Comparison of ENCODE assay signal across 32 cellular contexts in genomic region chr3:162183440-162183839, GRCh38.
DNase-seq lines count a peak whose midpoint lies in the region; ATAC-seq, FAIRE-seq and TF ChIP-seq lines count a peak whose summit lies in the region.
"Had no signal": no experiment of that assay in that cellular context is flagged by ENCODE, and none has a peak within 500 bp of the region (broad histone marks: within the 10 kb centered on the region; RNA-seq: fewer than 3 reads in every experiment).

No MANE protein-coding gene starts in this region.

- BruUV-seq in HepG2 (replicated peaks; lab: Mats Ljungman, UMichigan) (no TSS peak), IMR-90 (replicated peaks; lab: Mats Ljungman, UMichigan) (no TSS peak)

- H3K4me3 ChIP-seq in HepG2 (replicated peaks in 1 of 3; ENCODE audit: insufficient read depth in 1 of 3, low read depth in 2 of 3, low read length in 3 of 3) (no peak overlapping the region), right lobe of liver (no peak overlapping the region), IMR-90 (ENCODE audit: insufficient read depth, low read depth, low read length) (no peak overlapping the region), H1 (ENCODE audit: extremely low read depth in 1 of 4, insufficient read depth in 2 of 4, low read depth in 3 of 4, low read length in 4 of 4) (no peak overlapping the region)
- H3K4me3 ChIP-seq: A549; BLaER1; BLaER1 treated with 17β-estradiol and CSF1 and Interleukin-3, amounts not matched to agents 10 nM and 100 nM had no signal

- H3K9ac ChIP-seq in HepG2 (ENCODE audit: insufficient read depth, low read depth, low read length) = no peak overlapping the region
- no peak overlapping the region for H3K9ac ChIP-seq in IMR-90 (ENCODE audit: low read depth, low read length)
- H3K9ac ChIP-seq in H1 (replicated peaks in 1 of 4; ENCODE audit: extremely low read depth in 1 of 4, low read depth in 3 of 4, low read length in 3 of 4) = no peak overlapping the region
- H3K9ac ChIP-seq: BLaER1; BLaER1 treated with 17β-estradiol and CSF1 and Interleukin-3, amounts not matched to agents 10 nM and 100 nM had no signal

- TF ChIP-seq POLR2A in HepG2 (IDR thresholded peaks at IDR 0.05; ENCODE audit: insufficient read depth in 1 of 2, low read depth in 2 of 2, low read length in 2 of 2) = no peak
- no peak for TF ChIP-seq POLR2A in right lobe of liver (IDR thresholded peaks at IDR 0.05)
- TF ChIP-seq POLR2A in IMR-90 (IDR thresholded peaks at IDR 0.05; ENCODE audit: low read depth, low read length) = no peak
- TF ChIP-seq POLR2A in H1 (IDR thresholded peaks at IDR 0.05; ENCODE audit: control extremely low read depth in 1 of 2, low read depth in 2 of 2, low read length in 2 of 2) = no peak

- no peak overlapping the region for H4K5ac ChIP-seq in IMR-90 (ENCODE audit: low read depth, low read length)
- no peak overlapping the region for H4K5ac ChIP-seq in H1 (ENCODE audit: insufficient read length, low read depth, low read length)

- no peak overlapping the region for H2BK12ac ChIP-seq in H1 (ENCODE audit: low read depth, low read length)

- DNase-seq in HepG2 (ENCODE audit: low spot score) (no peak), right lobe of liver (no peak), IMR-90 (no peak), H1 (ENCODE audit: low read depth in 1 of 2, low spot score in 2 of 2) (no peak), inferior parietal cortex (ENCODE audit: extremely low spot score) (no peak)
- DNase-seq: 8988T; ACHN; AML-193; BE2C; C1 segment of cervical spinal cord; Caco-2; Calu3; CD4-positive, alpha-beta memory T cell; CD4-positive, alpha-beta T cell; CD4-positive, CD25-positive, alpha-beta regulatory T cell; CD8-positive, alpha-beta memory T cell; CD8-positive, alpha-beta T cell; COR-L47; DMS 273 treated with DMSO at 0.1 percent for 48 hours; DMS153; DMS53; DMS79; DMS79 treated with DMSO at 0.1 percent for 48 hours; DND-41; EL had no signal

- H4K20me1 ChIP-seq in HepG2 (ENCODE audit: insufficient read depth, low read length) = no peaks in the 10 kb centered on the region
- H4K20me1 ChIP-seq in IMR-90 (ENCODE audit: insufficient read depth, low read length) = no peaks in the 10 kb centered on the region
- H4K20me1 ChIP-seq in H1 (replicated peaks in 1 of 2; ENCODE audit: control insufficient read depth in 1 of 2, insufficient read depth in 2 of 2, low read length in 2 of 2) = no peaks in the 10 kb centered on the region
- H4K20me1 ChIP-seq: BLaER1; BLaER1 treated with 17β-estradiol and CSF1 and Interleukin-3, amounts not matched to agents 10 nM and 100 nM had no signal

- TF ChIP-seq EP300 in HepG2 (IDR thresholded peaks at IDR 0.05; ENCODE audit: low read depth in 2 of 2, low read length in 2 of 2) (no peak), HepG2 (CRISPR knock-in tag; IDR thresholded peaks at IDR 0.05; ENCODE audit: borderline replicate concordance) (no peak), H1 (IDR thresholded peaks at IDR 0.05; ENCODE audit: borderline replicate concordance in 1 of 2, low read depth in 2 of 2, low read length in 2 of 2) (no peak)

- H2AK5ac ChIP-seq in IMR-90 (ENCODE audit: low read depth, low read length) = no peak overlapping the region
- H2AK5ac ChIP-seq in H1 (ENCODE audit: low read depth, low read length) = no peak overlapping the region

- intact Hi-C loops in HepG2 (cut with micrococcal nuclease; ENCODE audit: unreplicated experiment) (no loop called here), right lobe of liver (cut with DNase I) (no loop called here), IMR-90 (cut with micrococcal nuclease) (no loop called here)

- H3K79me1 ChIP-seq in IMR-90 (ENCODE audit: low read depth in 1 of 2, low read length in 2 of 2) (no peaks in the 10 kb centered on the region), H1 (ENCODE audit: low read depth, low read length) (no peaks in the 10 kb centered on the region)

- H3K4ac ChIP-seq in IMR-90 (ENCODE audit: low read depth, low read length) = no peak overlapping the region
- H3K4ac ChIP-seq in H1 (replicated peaks; ENCODE audit: insufficient read length, low read depth, low read length) = no peak overlapping the region

- H3K9me1 ChIP-seq in IMR-90 (ENCODE audit: insufficient read depth, low read length) = no peaks in the 10 kb centered on the region

- H3K56ac ChIP-seq in IMR-90 (ENCODE audit: extremely low read depth, insufficient read depth, low read length) (no peak overlapping the region), H1 (replicated peaks; ENCODE audit: insufficient read length, low read depth, low read length) (no peak overlapping the region)

- H2AFZ ChIP-seq in HepG2 (ENCODE audit: low read length) (no peak overlapping the region), IMR-90 (replicated peaks; ENCODE audit: low read length, poor library complexity) (no peak overlapping the region), H1 (ENCODE audit: low read length) (no peak overlapping the region)

- TF ChIP-seq CTCF in HepG2 (CRISPR knock-in tag; IDR thresholded peaks at IDR 0.05) (no peak), right lobe of liver (IDR thresholded peaks at IDR 0.05) (no peak), IMR-90 (conservative IDR thresholded peaks at IDR 0.05; ENCODE audit: low read depth, low read length) (no peak), H1 (IDR thresholded peaks at IDR 0.05; ENCODE audit: control extremely low read depth in 1 of 3, insufficient read depth in 1 of 3, low read depth in 1 of 3, low read length in 3 of 3) (no peak)

- no peak for TF ChIP-seq RAD21 in HepG2 (CRISPR knock-in tag; IDR thresholded peaks at IDR 0.05)
- TF ChIP-seq RAD21 in IMR-90 (IDR thresholded peaks at IDR 0.05; ENCODE audit: low read length) = no peak
- TF ChIP-seq RAD21 in H1 (IDR thresholded peaks at IDR 0.05 in 1 of 2, conservative IDR thresholded peaks at IDR 0.05 in 1 of 2; ENCODE audit: low read depth in 2 of 2, low read length in 2 of 2) = no peak

- no peak for ATAC-seq in HepG2
- ATAC-seq in right lobe of liver = no peak
- no peak for ATAC-seq in IMR-90 (ENCODE audit: low read depth)
- ATAC-seq in HG02852 (IDR thresholded peaks at IDR 0.05; ENCODE audit: unreplicated experiment) = no peak
- ATAC-seq: A549; CD8-positive, alpha-beta T cell had no signal

- H3K79me2 ChIP-seq in HepG2 (ENCODE audit: insufficient read depth, low read length) = no peaks in the 10 kb centered on the region
- H3K79me2 ChIP-seq in H1 (ENCODE audit: control insufficient read depth in 1 of 2, insufficient read depth in 2 of 2, low read length in 2 of 2) = no peaks in the 10 kb centered on the region

- H4K91ac ChIP-seq in IMR-90 (ENCODE audit: insufficient read depth, low read depth, low read length) (no peak overlapping the region), H1 (replicated peaks; ENCODE audit: insufficient read length, low read length) (no peak overlapping the region)

- H4K8ac ChIP-seq in IMR-90 (ENCODE audit: low read depth in 2 of 2, low read length in 2 of 2) (no peak overlapping the region), H1 (ENCODE audit: extremely low read depth, insufficient read depth, low read length) (no peak overlapping the region)

- H2BK20ac ChIP-seq in IMR-90 (ENCODE audit: low read depth, low read length) (no peak overlapping the region), H1 (ENCODE audit: low read length) (no peak overlapping the region)

- H2BK5ac ChIP-seq in IMR-90 (ENCODE audit: low read depth, low read length, poor library complexity, severe bottlenecking) (no peak overlapping the region), H1 (ENCODE audit: low read depth, low read length) (no peak overlapping the region)

- dilution Hi-C loops in IMR-90 (cut with HindIII; ENCODE audit: low sequenced_read_pairs, unreplicated experiment) = no loop called here

- H3K9me3 ChIP-seq in HepG2 (ENCODE audit: low read length) (peaks cover 4% of the 10 kb centered on the region; the same call in 1 of the 2 replicates), right lobe of liver (no peaks in the 10 kb centered on the region), IMR-90 (ENCODE audit: control insufficient read depth, insufficient read depth, low read length) (0 out of 2 replicates have a peak, but pooled peaks cover 2% of the 10 kb centered on the region), H1 (ENCODE audit: insufficient read depth in 2 of 2, low read depth in 1 of 2, low read length in 1 of 2) (no peaks in the 10 kb centered on the region; a peak in 1 of 4 replicates)
- H3K9me3 ChIP-seq: A549; BE2C; BLaER1; BLaER1 treated with 17β-estradiol and CSF1 and Interleukin-3, amounts not matched to agents 10 nM and 100 nM; Caco-2 had no signal

- WGBS in HepG2 (ENCODE audit: low lambda C conversion rate) = 26% methylated on average over 1 of the region's 1 CpG
- 53% methylated on average over 1 of the region's 1 CpG for WGBS in right lobe of liver (ENCODE audit: insufficient coverage, low coverage, low lambda C conversion rate, missing lambda C conversion rate)
- no CpG with 5 or more reads among the region's 1 CpG for WGBS in IMR-90 (ENCODE audit: extremely low coverage in 2 of 2, insufficient read length in 1 of 2), 2 experiments
- WGBS in H1 (ENCODE audit: extremely low coverage in 1 of 2, insufficient coverage in 1 of 2, insufficient read length in 1 of 2, insufficient replicate concordance in 2 of 2, low coverage in 1 of 2, low lambda C conversion rate in 2 of 2, missing lambda C conversion rate in 1 of 2), 2 experiments = 100% methylated on average over 1 of the region's 1 CpG; no CpG with 5 or more reads in 1 of the 2 experiments

- H3K4me2 ChIP-seq in HepG2 (ENCODE audit: low read depth, low read length) = no peak overlapping the region
- H3K4me2 ChIP-seq in IMR-90 (ENCODE audit: low read depth, low read length) = no peak overlapping the region
- H3K4me2 ChIP-seq in H1 (ENCODE audit: insufficient read depth in 1 of 2, low read depth in 2 of 2, low read length in 2 of 2) = no peak overlapping the region
- H3K4me2 ChIP-seq: A549; BLaER1; BLaER1 treated with 17β-estradiol and CSF1 and Interleukin-3, amounts not matched to agents 10 nM and 100 nM had no signal

- no peak overlapping the region for H3K27ac ChIP-seq in HepG2 (ENCODE audit: extremely low read length, insufficient read depth, low read length)
- H3K27ac ChIP-seq in right lobe of liver = no peak overlapping the region
- H3K27ac ChIP-seq in IMR-90 (ENCODE audit: insufficient read depth, low read length) = no peak overlapping the region
- H3K27ac ChIP-seq in H1 (ENCODE audit: low read depth, low read length) = no peak overlapping the region
- H3K27ac ChIP-seq: 22Rv1; A549; BLaER1; BLaER1 treated with 17β-estradiol and CSF1 and Interleukin-3, amounts not matched to agents 10 nM and 100 nM; C4-2B had no signal

- POLR2A ChIA-PET in HepG2 (lab: Yijun Ruan, JAX) (no interaction called here), IMR-90 (lab: Charles Lee; ENCODE audit: unreplicated experiment) (no interaction called here), H1 (lab: Charles Lee; ENCODE audit: partially characterized antibody) (no interaction called here)

- H3K4me1 ChIP-seq in HepG2 (ENCODE audit: insufficient read depth, low read length) (no peaks in the 10 kb centered on the region), right lobe of liver (no peaks in the 10 kb centered on the region), IMR-90 (ENCODE audit: control insufficient read depth, insufficient read depth, low read length) (no peaks in the 10 kb centered on the region), H1 (replicated peaks in 1 of 4; ENCODE audit: control insufficient read depth in 3 of 4, insufficient read depth in 4 of 4, low read length in 3 of 4) (no peaks in the 10 kb centered on the region)
- H3K4me1 ChIP-seq: A549; BE2C; BLaER1; BLaER1 treated with 17β-estradiol and CSF1 and Interleukin-3, amounts not matched to agents 10 nM and 100 nM; Caco-2 had no signal

- H3K23ac ChIP-seq in IMR-90 (ENCODE audit: low read depth, low read length) (no peak overlapping the region), H1 (ENCODE audit: insufficient read length) (no peak overlapping the region)

- no peak overlapping the region for H3K14ac ChIP-seq in IMR-90 (replicated peaks; ENCODE audit: low read depth, low read length)
- H3K14ac ChIP-seq in H1 (ENCODE audit: insufficient read length) = no peak overlapping the region

- H3K36me3 ChIP-seq in HepG2 (replicated peaks in 1 of 2; ENCODE audit: control insufficient read depth in 1 of 2, insufficient read depth in 2 of 2, low read length in 2 of 2) (no peaks in the 10 kb centered on the region), right lobe of liver (no peaks in the 10 kb centered on the region), IMR-90 (ENCODE audit: control insufficient read depth, insufficient read depth, low read length) (no peaks in the 10 kb centered on the region), H1 (ENCODE audit: control insufficient read depth in 2 of 4, insufficient read depth in 4 of 4, low read length in 3 of 4) (no peaks in the 10 kb centered on the region)
- H3K36me3 ChIP-seq: BE2C; BLaER1; BLaER1 treated with 17β-estradiol and CSF1 and Interleukin-3, amounts not matched to agents 10 nM and 100 nM had no signal

- H3K18ac ChIP-seq in IMR-90 (ENCODE audit: low read depth, low read length) (no peak overlapping the region), H1 (ENCODE audit: extremely low read depth, low read length) (no peak overlapping the region)

- H3K27me3 ChIP-seq in HepG2 (ENCODE audit: control insufficient read depth in 1 of 2, insufficient read depth in 2 of 2, low read length in 2 of 2) (no peaks in the 10 kb centered on the region), right lobe of liver (no peaks in the 10 kb centered on the region), IMR-90 (ENCODE audit: control insufficient read depth, insufficient read depth, low read length) (no peaks in the 10 kb centered on the region), H1 (replicated peaks in 1 of 4; ENCODE audit: control insufficient read depth in 3 of 4, extremely low read depth in 1 of 4, insufficient read depth in 3 of 4, low read length in 3 of 4) (no peaks in the 10 kb centered on the region)
- H3K27me3 ChIP-seq: BE2C; BLaER1; BLaER1 treated with 17β-estradiol and CSF1 and Interleukin-3, amounts not matched to agents 10 nM and 100 nM had no signal

- H2BK120ac ChIP-seq in IMR-90 (ENCODE audit: low read depth, low read length) = no peak overlapping the region
- no peak overlapping the region for H2BK120ac ChIP-seq in H1 (replicated peaks; ENCODE audit: low read depth, low read length)

- no peak overlapping the region for H2AK9ac ChIP-seq in IMR-90 (replicated peaks; ENCODE audit: low read depth, low read length, poor library complexity)

- CTCF ChIA-PET in HepG2 (lab: Yijun Ruan, JAX; ENCODE audit: low intra/inter-chr PET ratio, low total read pairs) = no interaction called here
- CTCF ChIA-PET in IMR-90 (lab: Yijun Ruan, JAX) = no interaction called here
- CTCF ChIA-PET in H1 (lab: Charles Lee; ENCODE audit: partially characterized antibody) = no interaction called here

- no peak overlapping the region for H2BK15ac ChIP-seq in IMR-90 (ENCODE audit: low read depth, low read length)
- no peak overlapping the region for H2BK15ac ChIP-seq in H1 (ENCODE audit: low read length)

- in situ Hi-C loops in HepG2 (cut with HindIII; ENCODE audit: extremely low pct_ligation_motif_present, low pct_unique_long_range_greater_than_20kb) (no loop called here), IMR-90 (cut with MboI; ENCODE audit: low sequenced_read_pairs) (no loop called here)

- FAIRE-seq in HepG2 (lab: Jason Lieb, UNC) (no peak), H1 (lab: Jason Lieb, UNC) (no peak)
- FAIRE-seq: A549, D721Med had no signal

- no peaks in the 10 kb centered on the region for H3K23me2 ChIP-seq in H1 (ENCODE audit: low read depth, low read length)

Comparison
In these comparisons a context has a peak if more than half of its experiments do, and no peak if none do; other contexts are left out.
1. Of the 41 proteins assayed by ChIP-seq in both HepG2 and H1: peak only in HepG2: none; only in H1: none; in both: CEBPB; in neither: 40.